Comparison of ENCODE assay signal across 1 cellular context in the genomic region with DNA sequence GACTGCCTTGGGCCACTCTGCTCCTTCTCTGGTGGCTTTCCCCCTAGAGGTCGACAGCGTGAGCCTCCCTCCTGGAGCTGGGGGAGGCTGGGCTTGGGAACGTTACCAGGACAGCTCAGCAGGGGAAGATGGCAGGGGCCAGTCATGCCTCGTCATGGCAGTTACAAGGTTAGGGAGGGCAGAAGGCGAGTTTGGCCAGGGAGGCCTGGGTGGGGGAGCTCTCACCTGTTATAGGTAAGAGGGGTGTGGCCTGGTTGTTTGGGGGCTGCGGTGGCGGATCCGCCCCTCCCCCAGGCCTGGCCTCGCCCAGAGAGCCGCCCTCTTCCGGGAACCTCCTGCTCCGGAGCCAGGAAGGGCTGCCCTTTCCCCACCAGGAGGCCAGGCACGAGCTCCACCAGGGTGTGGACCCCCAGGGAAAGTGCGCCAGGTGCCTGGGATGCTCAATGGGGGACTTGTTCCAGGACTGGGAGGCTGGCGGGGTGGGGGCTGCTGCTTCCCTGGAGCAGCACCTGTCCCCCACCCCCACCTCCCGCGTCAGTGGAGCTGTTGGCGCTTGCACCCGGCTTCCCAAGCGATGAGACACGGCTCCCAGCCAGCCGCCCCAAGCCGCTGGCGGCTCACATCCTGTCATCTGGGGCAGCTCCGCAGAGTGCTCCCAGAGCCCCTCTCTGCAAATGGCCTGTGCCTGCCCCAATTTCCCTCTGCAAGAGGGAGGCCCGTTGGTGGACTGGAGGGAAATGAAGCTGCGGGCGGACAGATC.
TF ChIP-seq lines count a peak whose summit lies in the region.

No MANE protein-coding gene starts in this region.

TF ChIP-seq in HepG2, 621 proteins besides CTCF, POLR2A, EP300 and RAD21 (continued from another document):
- TF ChIP-seq, protein P1, sequence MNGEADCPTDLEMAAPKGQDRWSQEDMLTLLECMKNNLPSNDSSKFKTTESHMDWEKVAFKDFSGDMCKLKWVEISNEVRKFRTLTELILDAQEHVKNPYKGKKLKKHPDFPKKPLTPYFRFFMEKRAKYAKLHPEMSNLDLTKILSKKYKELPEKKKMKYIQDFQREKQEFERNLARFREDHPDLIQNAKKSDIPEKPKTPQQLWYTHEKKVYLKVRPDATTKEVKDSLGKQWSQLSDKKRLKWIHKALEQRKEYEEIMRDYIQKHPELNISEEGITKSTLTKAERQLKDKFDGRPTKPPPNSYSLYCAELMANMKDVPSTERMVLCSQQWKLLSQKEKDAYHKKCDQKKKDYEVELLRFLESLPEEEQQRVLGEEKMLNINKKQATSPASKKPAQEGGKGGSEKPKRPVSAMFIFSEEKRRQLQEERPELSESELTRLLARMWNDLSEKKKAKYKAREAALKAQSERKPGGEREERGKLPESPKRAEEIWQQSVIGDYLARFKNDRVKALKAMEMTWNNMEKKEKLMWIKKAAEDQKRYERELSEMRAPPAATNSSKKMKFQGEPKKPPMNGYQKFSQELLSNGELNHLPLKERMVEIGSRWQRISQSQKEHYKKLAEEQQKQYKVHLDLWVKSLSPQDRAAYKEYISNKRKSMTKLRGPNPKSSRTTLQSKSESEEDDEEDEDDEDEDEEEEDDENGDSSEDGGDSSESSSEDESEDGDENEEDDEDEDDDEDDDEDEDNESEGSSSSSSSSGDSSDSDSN (CRISPR knock-in tag; IDR thresholded peaks at IDR 0.05): no peak
- no peak for TF ChIP-seq ZNF331 (CRISPR knock-in tag; IDR thresholded peaks at IDR 0.05)
